Comparison of ENCODE assay signal across 17 cellular contexts in the genomic region with DNA sequence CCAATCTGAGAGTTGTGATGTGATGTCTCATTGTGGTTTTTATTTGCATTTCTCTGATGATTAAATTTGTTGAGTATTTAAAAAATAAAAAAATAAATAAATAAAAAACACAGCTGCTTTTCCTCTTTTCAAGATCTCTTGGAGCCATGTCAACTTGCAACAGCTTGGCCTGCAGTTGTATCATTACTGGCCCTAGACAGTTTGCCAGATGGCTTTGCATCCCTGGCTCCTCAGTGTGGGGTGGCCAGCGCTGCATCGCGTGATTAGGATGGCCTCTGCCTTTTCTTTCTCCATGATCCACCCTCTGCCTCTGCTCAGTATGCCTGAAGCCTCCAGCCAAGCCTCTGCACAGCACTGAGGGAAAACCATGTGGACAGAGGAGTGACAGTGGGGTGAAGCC.
DNase-seq lines count a peak whose midpoint lies in the region; ATAC-seq and TF ChIP-seq lines count a peak whose summit lies in the region.
"Had no signal": no experiment of that assay in that cellular context is flagged by ENCODE, and none has a peak within 500 bp of the region (broad histone marks: within the 10 kb centered on the region; RNA-seq: fewer than 3 reads in every experiment).

No MANE protein-coding gene starts in this region.

- H3K27ac ChIP-seq in uterus, result peak overlapping the region in 1 of 2 donors; percentile 43
- H3K27ac ChIP-seq: 22Rv1 had no signal

- H3K4me3 ChIP-seq in uterus, result no peak overlapping the region
- H3K4me3 ChIP-seq: GM12878 had no signal

- H3K9me3 ChIP-seq in uterus, result no peaks in the 10 kb centered on the region

- TF ChIP-seq POLR2A in uterus (IDR thresholded peaks at IDR 0.05), result no peak

- no peaks in the 10 kb centered on the region for H3K4me1 ChIP-seq in uterus

- no peak for TF ChIP-seq CTCF in uterus (IDR thresholded peaks at IDR 0.05)

- H3K36me3 ChIP-seq in uterus, result no peaks in the 10 kb centered on the region

- no peaks in the 10 kb centered on the region for H3K27me3 ChIP-seq in uterus

- intact Hi-C loops in uterus (cut with DNase I; ENCODE audit: low total_unique reads), result no loop called here

- ATAC-seq in left lobe of liver, result peak; percentile 70
- ATAC-seq: GM12878, PC-3 had no signal

- DNase-seq in NCI-H1694 (lab: John Stamatoyannopoulos, UW) (peak; percentile 7), NCI-H1694 treated with DMSO at 0.1 percent for 48 hours (lab: John Stamatoyannopoulos, UW) (no peak), epidermal melanocyte (ENCODE audit: insufficient read length, low spot score) (peak; percentile 57), left lobe of liver (ENCODE audit: low spot score) (peak; percentile 54), uterus (peak; percentile 55 to 66), cerebellar nuclear complex (lab: John Stamatoyannopoulos, UW) (no peak)
- no peak for DNase-seq in stimulated activated naive CD4-positive, alpha-beta T cell (lab: John Stamatoyannopoulos, UW)
- DNase-seq in activated T-cell treated with anti-CD3 and anti-CD28 coated beads, Interleukin-2, amount 50 U/mL, for 48 hours, result no peak
- DNase-seq: activated CD4-positive, alpha-beta memory T cell treated with anti-CD3 and anti-CD28 coated beads, Interleukin-2, amount 10 ng/mL, durations not matched to agents 7 days and 5 days; CD4-positive, alpha-beta memory T cell; glutamatergic neuron; H7; NCI-H2029; NCI-H524 treated with DMSO at 0.1 percent for 48 hours; PC-3 had no signal

Comparison
In these comparisons a context has a peak if more than half of its experiments do, and no peak if none do; other contexts are left out.
1. DNase-seq: peak in NCI-H1694 (single experiment), epidermal melanocyte (single experiment), left lobe of liver (single experiment) and uterus (2 of 2); none in NCI-H1694 treated with DMSO at 0.1 percent for 48 hours (single experiment), cerebellar nuclear complex (0 of 2), stimulated activated naive CD4-positive, alpha-beta T cell (0 of 6) and activated T-cell treated with anti-CD3 and anti-CD28 coated beads, Interleukin-2, amount 50 U/mL, for 48 hours (0 of 2).